8 cellular contexts compared by ENCODE assay signal in the genomic region with DNA sequence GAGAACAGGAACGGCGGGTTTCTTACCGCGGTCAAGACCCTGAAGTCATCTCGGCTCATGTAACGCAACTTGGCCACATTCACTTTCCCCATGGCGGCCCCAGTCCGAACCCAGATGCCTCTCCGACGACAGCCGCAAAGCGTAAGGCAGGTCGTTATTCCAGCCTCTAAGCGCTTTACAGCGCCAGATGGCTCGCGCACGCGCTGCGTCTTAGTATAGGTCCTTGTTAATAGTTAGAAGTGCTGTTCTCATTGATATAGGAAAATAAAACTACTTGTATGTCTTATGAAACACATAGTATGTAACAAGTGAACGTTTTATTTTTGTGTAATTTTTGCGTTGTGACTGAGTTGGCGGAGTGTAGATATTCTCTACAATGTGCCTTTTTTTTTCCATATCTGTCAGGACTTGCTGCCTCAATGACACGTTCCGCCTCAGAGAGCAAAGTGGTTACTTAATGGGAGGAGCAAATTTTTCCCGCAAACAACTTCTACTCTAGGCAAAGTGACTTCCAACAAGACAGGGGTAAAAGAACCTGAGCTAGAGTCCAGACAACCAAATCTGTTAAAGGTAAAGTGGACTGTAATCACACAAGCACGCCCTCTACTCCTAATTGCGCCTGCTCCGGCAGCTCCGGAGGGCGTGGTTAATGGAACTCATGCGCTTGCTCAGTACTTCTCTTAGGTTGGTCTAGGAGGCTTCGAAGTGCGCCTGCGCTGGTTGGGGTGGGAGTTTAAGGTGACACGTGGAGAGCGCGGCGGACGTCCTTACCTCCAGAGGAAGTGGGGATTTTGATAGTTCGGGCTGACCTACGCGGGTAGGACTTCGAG. TPM values are rescaled to one million over a fixed set of nuclear protein-coding genes. Genes with fewer than 3 reads are reported as not detected.
A peak's percentile ranks its signal among the peaks of the same experiment; 100 is the strongest.
DNase-seq lines count a peak whose midpoint lies in the region; ATAC-seq and TF ChIP-seq lines count a peak whose summit lies in the region.

A gene (minus strand): TSS at position 148 of the 830 bp plus-strand sequence. CDS start 56 bp downstream, at position 92.

- in situ Hi-C loops in Panc1 (cut with HindIII; ENCODE audit: low pct_unique_long_range_greater_than_20kb, low sequenced_read_pairs): no loop called here

- peak within 1 kb of the TSS; percentile 67 for H3K9ac ChIP-seq in muscle layer of colon (ENCODE audit: low read length)

- H3K9me3 ChIP-seq in Panc1 (ENCODE audit: control insufficient read depth, insufficient read depth, low read depth, low read length) (no peaks in the 10 kb centered on the region), muscle layer of colon (ENCODE audit: low read length) (no peaks in the 10 kb centered on the region)

- H3K36me3 Mint-ChIP-seq in activated T-cell treated with anti-CD3 and anti-CD28 coated beads, Interleukin-2, amount 50 U/mL, for 4 hours (ENCODE audit: insufficient read depth): peaks cover 25% of the 10 kb centered on the region

- peak within 1 kb of the TSS; percentile 96 for H3K27ac ChIP-seq in Panc1 (ENCODE audit: low read length)
- H3K27ac ChIP-seq in muscle layer of colon (ENCODE audit: low read depth, low read length): peak within 1 kb of the TSS; percentile 90

- H3K36me3 ChIP-seq in Panc1 (ENCODE audit: control insufficient read depth, insufficient read depth, low read length) (peaks cover 12% of the 10 kb centered on the region), muscle layer of colon (ENCODE audit: insufficient read depth, low read length) (peaks cover 6% of the 10 kb centered on the region)

- peak; percentile 90 for ATAC-seq in GM21723 (IDR thresholded peaks at IDR 0.05; ENCODE audit: unreplicated experiment)
- peak; percentile 96 for ATAC-seq in Panc1
- peak; percentile 92 to 95 for ATAC-seq in activated T-cell treated with anti-CD3 and anti-CD28 coated beads, Interleukin-2, amount 50 U/mL, for 4 hours
- ATAC-seq in esophagus mucosa: peak; percentile 96

- POLR2A ChIA-PET in Panc1 (lab: Charles Lee): no interaction called here

- H3K4me3 ChIP-seq in Panc1 (ENCODE audit: low read depth in 2 of 2, low read length in 2 of 2): peak within 1 kb of the TSS; percentile 98 to 100
- peak within 1 kb of the TSS; percentile 66 to 79 for H3K4me3 ChIP-seq in muscle layer of colon (ENCODE audit: low read depth in 1 of 2, low read length in 2 of 2)

- peaks cover 3% of the 10 kb centered on the region for H3K9me3 Mint-ChIP-seq in activated T-cell treated with anti-CD3 and anti-CD28 coated beads, Interleukin-2, amount 50 U/mL, for 4 hours

- intact Hi-C loops in Panc1 (cut with micrococcal nuclease; ENCODE audit: unreplicated experiment): no loop called here

- peak within 1 kb of the TSS; percentile 95 for H3K4me3 Mint-ChIP-seq in activated T-cell treated with anti-CD3 and anti-CD28 coated beads, Interleukin-2, amount 50 U/mL, for 4 hours

- no peaks in the 10 kb centered on the region for H3K27me3 ChIP-seq in Panc1 (ENCODE audit: control insufficient read depth, insufficient read depth, low read length)
- H3K27me3 ChIP-seq in muscle layer of colon (ENCODE audit: control insufficient read depth in 1 of 2, insufficient read depth in 2 of 2, low read length in 2 of 2): no peaks in the 10 kb centered on the region

- peaks cover 35% of the 10 kb centered on the region for H3K4me1 Mint-ChIP-seq in activated T-cell treated with anti-CD3 and anti-CD28 coated beads, Interleukin-2, amount 50 U/mL, for 4 hours (ENCODE audit: low read depth)

- H3K27me3 Mint-ChIP-seq in activated T-cell treated with anti-CD3 and anti-CD28 coated beads, Interleukin-2, amount 50 U/mL, for 4 hours (ENCODE audit: low read depth): no peaks in the 10 kb centered on the region

- CTCF ChIA-PET in Panc1 (lab: Charles Lee): interaction anchor here (0.7 kb wide), 1 partner anchor 13 kb away, joined by 8 read pairs; no protein-coding TSS in a partner anchor

- DNase-seq in DMS53 (lab: John Stamatoyannopoulos, UW): peak; percentile 99
- peak; percentile 65 for DNase-seq in KG1 (lab: John Stamatoyannopoulos, UW)
- DNase-seq in Panc1 (ENCODE audit: low read depth, low spot score): peak; percentile 99
- peak; percentile 90 for DNase-seq in activated T-cell treated with anti-CD3 and anti-CD28 coated beads, Interleukin-2, amount 50 U/mL, for 4 hours
- DNase-seq in stimulated activated CD8-positive, alpha-beta memory T cell treated with anti-CD3 and anti-CD28 coated beads, Interleukin-7, amount 100 ng/mL, for 24 hours (ENCODE audit: low read depth): peak; percentile 86

- no TSS peak for BruUV-seq in Panc1 (replicated peaks; lab: Mats Ljungman, UMichigan)

- no peak for TF ChIP-seq CTCF in Panc1 (IDR thresholded peaks at IDR 0.05)

- peaks cover 9% of the 10 kb centered on the region; the same call in 1 of the 2 replicates for H3K4me1 ChIP-seq in Panc1 (ENCODE audit: control insufficient read depth, insufficient read depth, low read length)
- peaks cover 23% of the 10 kb centered on the region for H3K4me1 ChIP-seq in muscle layer of colon (ENCODE audit: insufficient read depth, low read length)

RNA-seq across cellular contexts. Expression of the gene that starts here (rescaled TPM):
- 32.5 TPM for total RNA-seq in Panc1 (2021; ENCODE audit: unreplicated experiment)
- 26.3 TPM for polyA plus RNA-seq in Panc1 (2012; ENCODE audit: insufficient read length)
- total RNA-seq in activated T-cell treated with anti-CD3 and anti-CD28 coated beads, Interleukin-2, amount 50 U/mL, for 4 hours: 10 to 100 TPM; 51.4 to 59.1 (median 54.2) TPM
- 14.7 TPM for total RNA-seq in esophagus mucosa

Comparison
In these comparisons a context has a peak if more than half of its experiments do, and no peak if none do; other contexts are left out.
1. Peak in every context shown above with its lines: DNase-seq, ATAC-seq, H3K4me3 ChIP-seq and H3K27ac ChIP-seq.